Comparison of ENCODE assay signal across 1 cellular context in the genomic region with DNA sequence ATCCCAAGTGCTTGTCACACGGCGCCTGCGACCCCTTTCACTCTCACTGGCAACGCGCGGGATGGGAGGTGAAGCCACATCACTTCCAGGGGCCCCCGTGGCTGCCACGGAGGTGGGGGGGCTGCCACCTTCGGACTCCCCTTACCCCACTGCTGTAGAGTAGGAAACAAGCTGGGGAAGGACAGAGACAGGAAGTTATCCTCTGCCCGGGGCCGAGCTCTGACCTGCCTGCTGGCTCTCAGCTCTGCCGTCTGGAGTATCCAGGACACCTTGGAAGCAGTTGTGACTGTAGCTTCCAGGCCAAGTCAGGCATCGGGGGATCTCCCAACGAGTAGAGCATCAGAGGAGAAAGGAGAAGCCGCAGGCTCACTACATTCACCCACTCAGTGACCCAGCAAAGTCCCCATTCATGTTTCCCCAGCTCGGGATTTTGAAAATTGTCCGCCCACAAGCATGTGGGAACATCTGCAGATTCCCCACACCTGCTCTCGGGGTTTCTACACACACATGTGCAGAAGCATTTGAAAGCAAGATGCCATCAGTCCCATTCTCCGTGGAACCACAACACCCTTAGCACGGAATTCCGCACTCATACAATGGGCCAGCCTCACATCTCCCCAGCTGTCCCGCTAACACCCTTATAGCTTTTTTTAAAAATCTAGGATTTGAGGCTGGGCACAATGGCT.
TF ChIP-seq lines count a peak whose summit lies in the region.

No MANE protein-coding gene starts in this region.

TF ChIP-seq in K562, 482 proteins besides CTCF, POLR2A, EP300 and RAD21:
- TF ChIP-seq NFIX (CRISPR knock-in tag; IDR thresholded peaks at IDR 0.05; ENCODE audit: low read depth) (no peak), ZNF740 (CRISPR knock-in tag; IDR thresholded peaks at IDR 0.05) (0 out of 2 replicates have a peak, but pooled peaks have one; percentile 33), ZNF740 (tag; IDR thresholded peaks at IDR 0.05) (no peak)
